21 cellular contexts compared by ENCODE assay signal in genomic region chr19:20351244-20351643, GRCh38.
A peak's percentile ranks its signal among the peaks of the same experiment; 100 is the strongest.
DNase-seq lines count a peak whose midpoint lies in the region; ATAC-seq, FAIRE-seq and TF ChIP-seq lines count a peak whose summit lies in the region.
"Had no signal": no experiment of that assay in that cellular context is flagged by ENCODE, and none has a peak within 500 bp of the region (broad histone marks: within the 10 kb centered on the region; RNA-seq: fewer than 3 reads in every experiment).

No MANE protein-coding gene starts in this region.

- peak overlapping the region; percentile 70 for H4K91ac ChIP-seq in trophoblast cell (ENCODE audit: low read depth, low read length)

- no peaks in the 10 kb centered on the region for H3K9me3 ChIP-seq in trophoblast cell (ENCODE audit: insufficient read depth, low read depth, low read length)
- H3K9me3 ChIP-seq in HepG2 (ENCODE audit: low read length): peaks cover 72% of the 10 kb centered on the region

- TF ChIP-seq CTCF in HepG2 (CRISPR knock-in tag; IDR thresholded peaks at IDR 0.05): no peak

- H3K23ac ChIP-seq in trophoblast cell (ENCODE audit: low read length): no peak overlapping the region

- H2BK5ac ChIP-seq in trophoblast cell (ENCODE audit: low read depth, low read length, poor library complexity): no peak overlapping the region

- no TSS peak for BruUV-seq in HepG2 (replicated peaks; lab: Mats Ljungman, UMichigan)

- in situ Hi-C loops in G401 (cut with HindIII; ENCODE audit: low sequenced_read_pairs): no loop called here
- in situ Hi-C loops in HepG2 (cut with HindIII; ENCODE audit: extremely low pct_ligation_motif_present, low pct_unique_long_range_greater_than_20kb): no loop called here

- no peak overlapping the region for H4K8ac ChIP-seq in trophoblast cell (ENCODE audit: low read depth, low read length)

- H3K4ac ChIP-seq in trophoblast cell (ENCODE audit: low read depth, low read length): no peak overlapping the region

- no peak for TF ChIP-seq POLR2A in HepG2 (IDR thresholded peaks at IDR 0.05; ENCODE audit: insufficient read depth in 1 of 2, low read depth in 2 of 2, low read length in 2 of 2)

- no peak overlapping the region for H3K4me3 Mint-ChIP-seq in stimulated activated effector memory CD8-positive, alpha-beta T cell treated with anti-CD3 and anti-CD28 coated beads, Interleukin-12 subunit alpha, Interleukin-12 subunit beta, amount 100 ng/mL, for 72 hours
- H3K4me3 Mint-ChIP-seq: CD8-positive, alpha-beta memory T cell had no signal

- H4K20me1 ChIP-seq in HepG2 (ENCODE audit: insufficient read depth, low read length): no peaks in the 10 kb centered on the region

- no peak overlapping the region for H3K14ac ChIP-seq in trophoblast cell (ENCODE audit: low read length)

- TF ChIP-seq EP300 in HepG2 (IDR thresholded peaks at IDR 0.05; ENCODE audit: low read depth in 2 of 2, low read length in 2 of 2): no peak
- TF ChIP-seq EP300 in HepG2 (CRISPR knock-in tag; IDR thresholded peaks at IDR 0.05; ENCODE audit: borderline replicate concordance): no peak

- H3K4me1 ChIP-seq in trophoblast cell (ENCODE audit: control insufficient read depth in 1 of 2, insufficient read depth in 2 of 2, low read length in 2 of 2): peaks cover 0 to 3% of the 10 kb centered on the region in 2 experiments
- no peaks in the 10 kb centered on the region for H3K4me1 ChIP-seq in HepG2 (ENCODE audit: insufficient read depth, low read length)

- no peak overlapping the region for H2BK120ac ChIP-seq in trophoblast cell (ENCODE audit: insufficient read depth, low read length, poor library complexity)

- H3K79me2 ChIP-seq in trophoblast cell (ENCODE audit: control insufficient read depth, insufficient read depth, low read length, poor library complexity) (no peaks in the 10 kb centered on the region), HepG2 (ENCODE audit: insufficient read depth, low read length) (no peaks in the 10 kb centered on the region)

- no peak overlapping the region for H3K27ac Mint-ChIP-seq in stimulated activated effector memory CD8-positive, alpha-beta T cell treated with anti-CD3 and anti-CD28 coated beads, Interleukin-12 subunit alpha, Interleukin-12 subunit beta, amount 100 ng/mL, for 72 hours

- H3K9me3 Mint-ChIP-seq in stimulated activated effector memory CD8-positive, alpha-beta T cell treated with anti-CD3 and anti-CD28 coated beads, Interleukin-12 subunit alpha, Interleukin-12 subunit beta, amount 100 ng/mL, for 72 hours: no peaks in the 10 kb centered on the region

- H3K9ac ChIP-seq in trophoblast cell (ENCODE audit: low read length) (no peak overlapping the region), HepG2 (ENCODE audit: insufficient read depth, low read depth, low read length) (no peak overlapping the region)

- no peak for ATAC-seq in stimulated activated effector memory CD8-positive, alpha-beta T cell treated with anti-CD3 and anti-CD28 coated beads, Interleukin-12 subunit alpha, Interleukin-12 subunit beta, amount 100 ng/mL, for 72 hours
- ATAC-seq in HepG2: no peak

- no peak overlapping the region for H3K4me2 ChIP-seq in trophoblast cell (ENCODE audit: low read length)
- no peak overlapping the region for H3K4me2 ChIP-seq in HepG2 (ENCODE audit: low read depth, low read length)

- H3K27me3 ChIP-seq in trophoblast cell (ENCODE audit: insufficient read depth, low read length) (no peaks in the 10 kb centered on the region), HepG2 (ENCODE audit: control insufficient read depth in 1 of 2, insufficient read depth in 2 of 2, low read length in 2 of 2) (no peaks in the 10 kb centered on the region)

- H3K4me3 ChIP-seq in trophoblast cell (ENCODE audit: low read depth, low read length) (no peak overlapping the region), HepG2 (replicated peaks in 1 of 3; ENCODE audit: insufficient read depth in 1 of 3, low read depth in 2 of 3, low read length in 3 of 3) (no peak overlapping the region)
- H3K4me3 ChIP-seq: SK-N-MC had no signal

- POLR2A ChIA-PET in HepG2 (lab: Yijun Ruan, JAX): no interaction called here

- H2AFZ ChIP-seq in trophoblast cell (ENCODE audit: insufficient read depth, low read length, poor library complexity) (no peak overlapping the region), HepG2 (ENCODE audit: low read length) (no peak overlapping the region)

- DNase-seq in G401 (ENCODE audit: low spot score): peak; percentile 77
- DNase-seq in NCI-H774 (lab: John Stamatoyannopoulos, UW): peak; percentile 21
- peak; percentile 45 for DNase-seq in globus pallidus (ENCODE audit: low spot score)
- DNase-seq in trophoblast cell: no peak
- DNase-seq in stimulated activated effector memory CD8-positive, alpha-beta T cell treated with anti-CD3 and anti-CD28 coated beads, Interleukin-12 subunit alpha, Interleukin-12 subunit beta, amount 100 ng/mL, for 72 hours (ENCODE audit: low spot score in 2 of 2): no peak
- DNase-seq in HepG2 (ENCODE audit: low spot score): no peak
- no peak for DNase-seq in activated naive CD4-positive, alpha-beta T cell treated with Interleukin-2 at 50 U/mL for 16 hours
- DNase-seq: Calu3; CD8-positive, alpha-beta memory T cell; EL; Kasumi-1; NCI-H1436; NCI-H187 treated with DMSO at 0.1 percent for 48 hours; NCI-H446; NCI-H526; SHP77 treated with DMSO at 0.1 percent for 48 hours; SW 1271 had no signal

- H3K36me3 Mint-ChIP-seq in stimulated activated effector memory CD8-positive, alpha-beta T cell treated with anti-CD3 and anti-CD28 coated beads, Interleukin-12 subunit alpha, Interleukin-12 subunit beta, amount 100 ng/mL, for 72 hours: no peaks in the 10 kb centered on the region

- no peak overlapping the region for H3K18ac ChIP-seq in trophoblast cell (ENCODE audit: low read length)

- H3K36me3 ChIP-seq in trophoblast cell (ENCODE audit: control insufficient read depth in 1 of 2, insufficient read depth in 2 of 2, low read length in 2 of 2) (no peaks in the 10 kb centered on the region), HepG2 (replicated peaks in 1 of 2; ENCODE audit: control insufficient read depth in 1 of 2, insufficient read depth in 2 of 2, low read length in 2 of 2) (no peaks in the 10 kb centered on the region)

- no peaks in the 10 kb centered on the region for H3K4me1 Mint-ChIP-seq in stimulated activated effector memory CD8-positive, alpha-beta T cell treated with anti-CD3 and anti-CD28 coated beads, Interleukin-12 subunit alpha, Interleukin-12 subunit beta, amount 100 ng/mL, for 72 hours
- H3K4me1 Mint-ChIP-seq: CD8-positive, alpha-beta memory T cell had no signal

- H4K12ac ChIP-seq in trophoblast cell (ENCODE audit: low read depth, low read length): no peak overlapping the region

- H2AK5ac ChIP-seq in trophoblast cell (ENCODE audit: low read length): no peak overlapping the region

- peaks cover 2% of the 10 kb centered on the region for H3K79me1 ChIP-seq in trophoblast cell (ENCODE audit: low read length)

- TF ChIP-seq RAD21 in HepG2 (CRISPR knock-in tag; IDR thresholded peaks at IDR 0.05): no peak

- FAIRE-seq in HepG2 (lab: Jason Lieb, UNC): no peak
- FAIRE-seq: H54 had no signal

- CTCF ChIA-PET in HepG2 (lab: Yijun Ruan, JAX; ENCODE audit: low intra/inter-chr PET ratio, low total read pairs): no interaction called here

- intact Hi-C loops in HepG2 (cut with micrococcal nuclease; ENCODE audit: unreplicated experiment): no loop called here

- H3K27ac ChIP-seq in trophoblast cell (ENCODE audit: low read depth, low read length) (no peak overlapping the region), HepG2 (ENCODE audit: extremely low read length, insufficient read depth, low read length) (no peak overlapping the region)
- H3K27ac ChIP-seq: C4-2B, RWPE1, SK-N-MC had no signal

- H2BK12ac ChIP-seq in trophoblast cell (ENCODE audit: low read length): peak overlapping the region; percentile 88

TF ChIP-seq in HepG2, 621 proteins besides CTCF, POLR2A, EP300 and RAD21 (continues in another document):
- TF ChIP-seq PREB (CRISPR knock-in tag; IDR thresholded peaks at IDR 0.05) (no peak), TARDBP (CRISPR knock-in tag; IDR thresholded peaks at IDR 0.05) (no peak), EZH2 (conservative IDR thresholded peaks at IDR 0.05; ENCODE audit: low read depth, low read length) (no peak), ZNF264 (CRISPR knock-in tag; IDR thresholded peaks at IDR 0.05) (no peak), KDM5A (IDR thresholded peaks at IDR 0.05; ENCODE audit: borderline replicate concordance, low read length) (no peak), CREM (IDR thresholded peaks at IDR 0.05) (no peak), CREM (CRISPR knock-in tag; IDR thresholded peaks at IDR 0.05) (no peak), HOXA3 (CRISPR knock-in tag; IDR thresholded peaks at IDR 0.05) (no peak), ZFP82 (CRISPR knock-in tag; IDR thresholded peaks at IDR 0.05; ENCODE audit: borderline replicate concordance) (no peak), ZNF619 (CRISPR knock-in tag; IDR thresholded peaks at IDR 0.05) (no peak)
- TF ChIP-seq, protein P1, sequence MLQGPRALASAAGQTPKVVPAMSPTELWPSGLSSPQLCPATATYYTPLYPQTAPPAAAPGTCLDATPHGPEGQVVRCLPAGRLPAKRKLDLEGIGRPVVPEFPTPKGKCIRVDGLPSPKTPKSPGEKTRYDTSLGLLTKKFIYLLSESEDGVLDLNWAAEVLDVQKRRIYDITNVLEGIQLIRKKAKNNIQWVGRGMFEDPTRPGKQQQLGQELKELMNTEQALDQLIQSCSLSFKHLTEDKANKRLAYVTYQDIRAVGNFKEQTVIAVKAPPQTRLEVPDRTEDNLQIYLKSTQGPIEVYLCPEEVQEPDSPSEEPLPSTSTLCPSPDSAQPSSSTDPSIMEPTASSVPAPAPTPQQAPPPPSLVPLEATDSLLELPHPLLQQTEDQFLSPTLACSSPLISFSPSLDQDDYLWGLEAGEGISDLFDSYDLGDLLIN (CRISPR knock-in tag; IDR thresholded peaks at IDR 0.05; ENCODE audit: borderline replicate concordance): no peak
- TF ChIP-seq, protein P2, sequence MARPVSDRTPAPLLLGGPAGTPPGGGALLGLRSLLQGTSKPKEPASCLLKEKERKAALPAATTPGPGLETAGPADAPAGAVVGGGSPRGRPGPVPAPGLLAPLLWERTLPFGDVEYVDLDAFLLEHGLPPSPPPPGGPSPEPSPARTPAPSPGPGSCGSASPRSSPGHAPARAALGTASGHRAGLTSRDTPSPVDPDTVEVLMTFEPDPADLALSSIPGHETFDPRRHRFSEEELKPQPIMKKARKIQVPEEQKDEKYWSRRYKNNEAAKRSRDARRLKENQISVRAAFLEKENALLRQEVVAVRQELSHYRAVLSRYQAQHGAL (CRISPR knock-in tag; IDR thresholded peaks at IDR 0.05; ENCODE audit: not compliant biosample characterization): no peak

Comparison
In these comparisons a context has a peak if more than half of its experiments do, and no peak if none do; other contexts are left out.
1. DNase-seq: peak in G401 (single experiment), NCI-H774 (single experiment) and globus pallidus (single experiment); none in trophoblast cell (0 of 2), stimulated activated effector memory CD8-positive, alpha-beta T cell treated with anti-CD3 and anti-CD28 coated beads, Interleukin-12 subunit alpha, Interleukin-12 subunit beta, amount 100 ng/mL, for 72 hours (0 of 2), HepG2 (single experiment) and activated naive CD4-positive, alpha-beta T cell treated with Interleukin-2 at 50 U/mL for 16 hours (single experiment).